ENCODE assay signal across 8 cellular contexts in the genomic region with DNA sequence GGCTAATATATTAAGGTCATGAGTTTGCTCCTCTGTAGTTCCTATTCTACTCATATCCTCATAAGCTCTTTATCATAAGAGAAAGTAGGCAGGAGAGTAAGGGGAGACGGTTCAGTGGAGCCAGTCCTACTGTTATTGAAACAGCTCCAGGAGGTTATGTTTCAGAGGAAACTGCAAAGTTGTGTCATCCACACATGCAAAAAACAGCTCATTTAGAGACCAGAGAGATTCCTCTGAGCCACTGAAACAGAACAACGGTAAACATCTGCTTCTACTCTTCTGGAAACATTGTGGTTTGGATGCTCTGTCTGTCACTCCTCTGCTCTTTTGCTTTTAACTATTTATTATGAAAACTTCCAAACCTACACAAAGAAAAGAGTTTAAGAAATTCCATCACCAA.
A peak's percentile ranks its signal among the peaks of the same experiment; 100 is the strongest.
DNase-seq lines count a peak whose midpoint lies in the region; ATAC-seq and TF ChIP-seq lines count a peak whose summit lies in the region.

No MANE protein-coding gene starts in this region.

- CTCF ChIA-PET in activated B cell treated with CpG ODN at 0.5 μM for 24 hours (lab: Charles Lee) = interaction anchor here (0.9 kb wide), 1 partner anchor 154 kb away, joined by 3 read pairs; no protein-coding TSS in a partner anchor

- no peaks in the 10 kb centered on the region for H3K9me3 Mint-ChIP-seq in activated B cell treated with CpG ODN at 0.5 μM for 24 hours

- H3K4me1 Mint-ChIP-seq in activated B cell treated with CpG ODN at 0.5 μM for 24 hours = peaks cover 10% of the 10 kb centered on the region

- TF ChIP-seq CTCF in activated B cell treated with CpG ODN at 0.5 μM for 24 hours (IDR thresholded peaks at IDR 0.05) = no peak

- H3K27ac Mint-ChIP-seq in activated B cell treated with CpG ODN at 0.5 μM for 24 hours = no peak overlapping the region

- POLR2A ChIA-PET in activated B cell treated with CpG ODN at 0.5 μM for 24 hours (lab: Charles Lee) = no interaction called here

- ATAC-seq in HG03025 (IDR thresholded peaks at IDR 0.05; ENCODE audit: low FRiP score, unreplicated experiment) = peak; percentile 87
- ATAC-seq in activated B cell treated with CpG ODN at 0.5 μM for 24 hours (ENCODE audit: low read depth) = peak; percentile 45

- H3K36me3 Mint-ChIP-seq in activated B cell treated with CpG ODN at 0.5 μM for 24 hours (ENCODE audit: low read depth) = no peaks in the 10 kb centered on the region

- H3K4me3 ChIP-seq in skeletal muscle cell (ENCODE audit: low read depth, low read length) = no peak overlapping the region

- peaks cover 8% of the 10 kb centered on the region for H3K27me3 Mint-ChIP-seq in activated B cell treated with CpG ODN at 0.5 μM for 24 hours

- intact Hi-C loops in activated B cell treated with CpG ODN at 0.5 μM for 24 hours (cut with micrococcal nuclease) = no loop called here

- H3K4me3 Mint-ChIP-seq in activated B cell treated with CpG ODN at 0.5 μM for 24 hours = no peak overlapping the region

- DNase-seq in stimulated activated CD4-positive, alpha-beta T cell treated with anti-CD3 and anti-CD28 coated beads, Interleukin-15, amount 100 ng/mL, for 24 hours = peak; percentile 18
- no peak for DNase-seq in stimulated activated CD4-positive, alpha-beta T cell treated with anti-CD3 and anti-CD28 coated beads, Interleukin-12 subunit alpha, Interleukin-12 subunit beta, amount 100 ng/mL, for 4 hours
- DNase-seq in activated B cell treated with CpG ODN at 0.5 μM for 24 hours (no peak), skeletal muscle cell (ENCODE audit: low read depth) (peak; percentile 67), SKM-1 (lab: John Stamatoyannopoulos, UW; ENCODE audit: unreplicated experiment) (no peak), HuH-7 (ENCODE audit: low spot score) (no peak)
- DNase-seq in effector CD8-positive, alpha-beta T cell (lab: John Stamatoyannopoulos, UW) = no peak

Comparison
In these comparisons a context has a peak if more than half of its experiments do, and no peak if none do; other contexts are left out.
1. DNase-seq: peak in stimulated activated CD4-positive, alpha-beta T cell treated with anti-CD3 and anti-CD28 coated beads, Interleukin-15, amount 100 ng/mL, for 24 hours (single experiment) and skeletal muscle cell (single experiment); none in stimulated activated CD4-positive, alpha-beta T cell treated with anti-CD3 and anti-CD28 coated beads, Interleukin-12 subunit alpha, Interleukin-12 subunit beta, amount 100 ng/mL, for 4 hours (single experiment), activated B cell treated with CpG ODN at 0.5 μM for 24 hours (single experiment), effector CD8-positive, alpha-beta T cell (single experiment), SKM-1 (single experiment) and HuH-7 (single experiment).